In genomic region chr7:106345421-106346166, GRCh38 we compare ENCODE assay signal across 10 cellular contexts.
DNase-seq lines count a peak whose midpoint lies in the region; ATAC-seq and TF ChIP-seq lines count a peak whose summit lies in the region.
"Had no signal": no experiment of that assay in that cellular context is flagged by ENCODE, and none has a peak within 500 bp of the region (broad histone marks: within the 10 kb centered on the region; RNA-seq: fewer than 3 reads in every experiment).

No MANE protein-coding gene starts in this region.

- H3K18ac ChIP-seq in mesendoderm (ENCODE audit: low read length), result no peak overlapping the region

- H3K4me3 ChIP-seq in dorsolateral prefrontal cortex (no peak overlapping the region), mesendoderm (ENCODE audit: low read length) (no peak overlapping the region)
- H3K4me3 ChIP-seq: psoas muscle had no signal

- H3K36me3 Mint-ChIP-seq in activated CD8-positive, alpha-beta T cell treated with anti-CD3 and anti-CD28 coated beads, Interleukin-2, amount 10 ng/mL, durations not matched to agents 7 days and 5 days (ENCODE audit: low read depth), result peaks cover 23% of the 10 kb centered on the region
- H3K36me3 Mint-ChIP-seq in immature natural killer cell, result peaks cover 4 to 18% (median 10%) of the 10 kb centered on the region in 3 donors

- no peaks in the 10 kb centered on the region for H3K79me1 ChIP-seq in mesendoderm (ENCODE audit: low read length)

- peaks cover 16% of the 10 kb centered on the region for H3K9me3 Mint-ChIP-seq in activated CD8-positive, alpha-beta T cell treated with anti-CD3 and anti-CD28 coated beads, Interleukin-2, amount 10 ng/mL, durations not matched to agents 7 days and 5 days (ENCODE audit: insufficient read depth)
- peaks cover 16 to 46% (median 27%) of the 10 kb centered on the region in 6 donors for H3K9me3 Mint-ChIP-seq in immature natural killer cell

- H2BK120ac ChIP-seq in mesendoderm (ENCODE audit: low read depth, low read length), result no peak overlapping the region

- H3K4me1 Mint-ChIP-seq in activated CD8-positive, alpha-beta T cell treated with anti-CD3 and anti-CD28 coated beads, Interleukin-2, amount 10 ng/mL, durations not matched to agents 7 days and 5 days (ENCODE audit: low read depth), result peaks cover 40% of the 10 kb centered on the region
- peaks cover 28% of the 10 kb centered on the region in 2 donors for H3K4me1 Mint-ChIP-seq in immature natural killer cell

- H4K8ac ChIP-seq in mesendoderm (ENCODE audit: low read depth, low read length), result no peak overlapping the region

- H3K9ac ChIP-seq in mesendoderm (ENCODE audit: low read length), result no peak overlapping the region

- H3K36me3 ChIP-seq in mesendoderm (ENCODE audit: control insufficient read depth, insufficient read depth, low read length), result no peaks in the 10 kb centered on the region

- no peak overlapping the region for H3K56ac ChIP-seq in mesendoderm (ENCODE audit: low read length)

- H3K27ac Mint-ChIP-seq in activated CD8-positive, alpha-beta T cell treated with anti-CD3 and anti-CD28 coated beads, Interleukin-2, amount 10 ng/mL, durations not matched to agents 7 days and 5 days, result peak overlapping the region; percentile 72
- H3K27ac Mint-ChIP-seq in immature natural killer cell, result peak overlapping the region in 4 of 6 donors; percentile 66 to 87 (median 72)

- no peak overlapping the region for H3K4ac ChIP-seq in mesendoderm (ENCODE audit: low read depth, low read length)

- H3K4me1 ChIP-seq in mesendoderm (ENCODE audit: control insufficient read depth, low read depth, low read length), result no peaks in the 10 kb centered on the region
- H3K4me1 ChIP-seq: psoas muscle had no signal

- H3K79me2 ChIP-seq in mesendoderm (ENCODE audit: control insufficient read depth, insufficient read depth, low read length), result no peaks in the 10 kb centered on the region

- H3K23ac ChIP-seq in mesendoderm (ENCODE audit: low read length), result no peak overlapping the region

- no peak overlapping the region for H2BK5ac ChIP-seq in mesendoderm (ENCODE audit: low read length)

- DNase-seq in stimulated activated CD4-positive, alpha-beta T cell treated with anti-CD3 and anti-CD28 coated beads, Interleukin-12 subunit alpha, Interleukin-12 subunit beta, amount 100 ng/mL, for 24 hours (ENCODE audit: low read depth in 2 of 2), result peak; percentile 31 to 44
- DNase-seq in stimulated activated CD4-positive, alpha-beta T cell treated with anti-CD3 and anti-CD28 coated beads, Interleukin-2, amount 100 ng/mL, for 48 hours, result no peak
- DNase-seq in activated CD8-positive, alpha-beta T cell treated with anti-CD3 and anti-CD28 coated beads, Interleukin-2, amount 10 ng/mL, durations not matched to agents 7 days and 5 days, result peak; percentile 43
- DNase-seq in immature natural killer cell (peak in 1 of 3 donors; percentile 3), dorsolateral prefrontal cortex (no peak), nucleus accumbens (lab: John Stamatoyannopoulos, UW) (no peak), mesendoderm (no peak)
- DNase-seq: DND-41, psoas muscle had no signal

- H3K27me3 ChIP-seq in dorsolateral prefrontal cortex (no peaks in the 10 kb centered on the region), mesendoderm (ENCODE audit: insufficient read depth, low read length, poor library complexity) (no peaks in the 10 kb centered on the region)

- intact Hi-C loops in dorsolateral prefrontal cortex (cut with DNase I), result no loop called here

- peak overlapping the region in 2 of 59 donors; percentile 32 to 49 for H3K27ac ChIP-seq in dorsolateral prefrontal cortex
- H3K27ac ChIP-seq in mesendoderm (ENCODE audit: low read depth, low read length), result no peak overlapping the region
- H3K27ac ChIP-seq: psoas muscle had no signal

- no peak overlapping the region for H3K4me2 ChIP-seq in mesendoderm (ENCODE audit: low read length)

- no peak overlapping the region for H4K5ac ChIP-seq in mesendoderm (ENCODE audit: low read length)

- TF ChIP-seq CTCF in dorsolateral prefrontal cortex (IDR thresholded peaks at IDR 0.05 in 54 of 56, conservative IDR thresholded peaks at IDR 0.05 in 2 of 56; ENCODE audit: low read depth in 1 of 56, partially characterized antibody in 56 of 56), result no peak

- H2BK15ac ChIP-seq in mesendoderm (replicated peaks; ENCODE audit: low read depth), result no peak overlapping the region

- no peaks in the 10 kb centered on the region for H3K27me3 Mint-ChIP-seq in activated CD8-positive, alpha-beta T cell treated with anti-CD3 and anti-CD28 coated beads, Interleukin-2, amount 10 ng/mL, durations not matched to agents 7 days and 5 days (ENCODE audit: low read depth)
- peaks cover 5 to 6% (median 6%) of the 10 kb centered on the region in 3 donors for H3K27me3 Mint-ChIP-seq in immature natural killer cell (ENCODE audit: low read depth in 3 of 3)

- WGBS in mesendoderm (ENCODE audit: extremely low coverage, insufficient coverage, low lambda C conversion rate), result no CpG with 5 or more reads among the region's 2 CpGs

- CTCF ChIA-PET in activated CD8-positive, alpha-beta T cell treated with anti-CD3 and anti-CD28 coated beads, Interleukin-2, amount 10 ng/mL, durations not matched to agents 7 days and 5 days (lab: Charles Lee), result interaction anchor here (0.9 to 2.0 kb wide), 3 partner anchors 64 to 169 kb away, joined by 3 to 5 read pairs (median 3); no protein-coding TSS in a partner anchor

- POLR2A ChIA-PET in activated CD8-positive, alpha-beta T cell treated with anti-CD3 and anti-CD28 coated beads, Interleukin-2, amount 10 ng/mL, durations not matched to agents 7 days and 5 days (lab: Charles Lee), result interaction anchor here (0.6 to 4.1 kb wide), 3 partner anchors 61 to 530 kb away, joined by 3 to 33 read pairs (median 5); partner anchors contain the start of gene NAMPT

- no peak overlapping the region for H2AK5ac ChIP-seq in mesendoderm (ENCODE audit: low read length)

- peak; percentile 52 for ATAC-seq in activated CD8-positive, alpha-beta T cell treated with anti-CD3 and anti-CD28 coated beads, Interleukin-2, amount 10 ng/mL, durations not matched to agents 7 days and 5 days
- no peak for ATAC-seq in HG02840 (IDR thresholded peaks at IDR 0.05; ENCODE audit: low FRiP score, unreplicated experiment)

- no peak overlapping the region for H3K4me3 Mint-ChIP-seq in activated CD8-positive, alpha-beta T cell treated with anti-CD3 and anti-CD28 coated beads, Interleukin-2, amount 10 ng/mL, durations not matched to agents 7 days and 5 days
- peak overlapping the region in 1 of 5 donors; percentile 27 for H3K4me3 Mint-ChIP-seq in immature natural killer cell

Comparison
In these comparisons a context has a peak if more than half of its experiments do, and no peak if none do; other contexts are left out.
1. DNase-seq: peak in stimulated activated CD4-positive, alpha-beta T cell treated with anti-CD3 and anti-CD28 coated beads, Interleukin-12 subunit alpha, Interleukin-12 subunit beta, amount 100 ng/mL, for 24 hours (2 of 2) and activated CD8-positive, alpha-beta T cell treated with anti-CD3 and anti-CD28 coated beads, Interleukin-2, amount 10 ng/mL, durations not matched to agents 7 days and 5 days (single experiment); none in stimulated activated CD4-positive, alpha-beta T cell treated with anti-CD3 and anti-CD28 coated beads, Interleukin-2, amount 100 ng/mL, for 48 hours (0 of 2), dorsolateral prefrontal cortex (0 of 10), nucleus accumbens (0 of 56) and mesendoderm (single experiment).